ENCODE assay signal across 8 cellular contexts in the genomic region with DNA sequence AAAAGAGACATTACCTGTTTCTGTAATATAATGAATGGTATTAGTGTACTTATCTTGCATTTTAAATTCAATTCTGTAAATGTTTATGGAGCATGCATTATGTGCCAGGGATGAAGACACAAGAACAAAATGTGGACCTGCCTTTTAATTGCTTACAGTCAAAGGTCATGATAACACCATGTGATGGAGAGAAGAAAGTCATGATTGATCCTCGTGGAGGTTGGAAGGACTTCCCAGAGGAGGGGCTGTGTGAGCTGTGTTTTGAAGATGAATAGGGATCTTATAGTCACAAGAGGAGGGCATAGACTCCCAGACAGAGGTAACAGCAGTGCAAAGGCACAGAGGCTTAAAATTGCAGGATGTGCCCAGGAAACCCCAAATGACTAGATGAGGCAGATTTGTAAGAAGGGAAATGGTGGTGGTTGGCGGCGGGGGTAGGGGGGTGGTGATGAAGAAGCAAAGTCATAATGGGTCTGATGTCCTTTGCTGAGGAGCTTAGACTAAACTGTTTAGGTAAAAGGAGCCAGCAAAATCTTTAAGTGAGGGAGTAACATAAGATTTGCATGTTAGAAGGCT.
DNase-seq lines count a peak whose midpoint lies in the region; ATAC-seq and TF ChIP-seq lines count a peak whose summit lies in the region.

No MANE protein-coding gene starts in this region.

- no peak for TF ChIP-seq CTCF in Loucy (conservative IDR thresholded peaks at IDR 0.05; ENCODE audit: low read length)

- intact Hi-C loops in right cardiac atrium (cut with DNase I) = loop anchor here in 3 of 4 donors (5.0 to 10.0 kb wide), 4 partner anchors 52 to 222 kb away; a partner anchor contains a TSS

- peak overlapping the region; percentile 88 for H3K4me2 ChIP-seq in Loucy (ENCODE audit: low read depth, low read length, poor library complexity, severe bottlenecking)

- H4K20me1 ChIP-seq in Loucy (ENCODE audit: insufficient read depth, low read length, poor library complexity, severe bottlenecking) = peaks cover 12% of the 10 kb centered on the region

- H3K27me3 ChIP-seq in Loucy (ENCODE audit: insufficient read depth, low read length, poor library complexity, severe bottlenecking) = no peaks in the 10 kb centered on the region
- no peaks in the 10 kb centered on the region for H3K27me3 ChIP-seq in right cardiac atrium (ENCODE audit: control insufficient read depth, insufficient read depth)

- 70% methylated on average over 3 of the region's 3 CpGs for WGBS in right cardiac atrium

- H2AFZ ChIP-seq in Loucy (ENCODE audit: low read length) = no peak overlapping the region

- H3K4me3 ChIP-seq in Loucy (ENCODE audit: low read length, poor library complexity, severe bottlenecking) (peak overlapping the region; percentile 64), right cardiac atrium (ENCODE audit: low read length) (no peak overlapping the region)

- no peaks in the 10 kb centered on the region for H3K9me3 ChIP-seq in Loucy (ENCODE audit: insufficient read depth, low read depth, low read length)
- H3K9me3 ChIP-seq in right cardiac atrium (ENCODE audit: control insufficient read depth, low read length) = no peaks in the 10 kb centered on the region

- H3K9me2 ChIP-seq in Loucy (replicated peaks; ENCODE audit: low read depth, low read length) = no peaks in the 10 kb centered on the region

- H3K27ac ChIP-seq in right cardiac atrium (ENCODE audit: low read length) = peak overlapping the region; percentile 74

- DNase-seq in activated T-cell treated with anti-CD3 and anti-CD28 coated beads for 24 hours (ENCODE audit: low read depth) = peak; percentile 59
- DNase-seq in right cardiac atrium = no peak
- peak; percentile 49 for DNase-seq in stimulated activated CD8-positive, alpha-beta memory T cell treated with anti-CD3 and anti-CD28 coated beads, Interleukin-4, amount 100 ng/mL, for 24 hours (ENCODE audit: low read depth)
- DNase-seq in mucosa of gallbladder (ENCODE audit: low spot score) = no peak
- DNase-seq in DMS79 treated with DMSO at 0.1 percent for 48 hours (lab: John Stamatoyannopoulos, UW) = no peak
- no peak for DNase-seq in NCI-H1694 treated with DMSO at 0.1 percent for 48 hours (lab: John Stamatoyannopoulos, UW)
- DNase-seq in SK-N-DZ (ENCODE audit: low spot score) = no peak

- peaks cover 61% of the 10 kb centered on the region for H3K79me2 ChIP-seq in Loucy (ENCODE audit: insufficient read depth, low read length)

- peaks cover 85% of the 10 kb centered on the region for H3K4me1 ChIP-seq in Loucy (ENCODE audit: insufficient read depth, low read length, poor library complexity, severe bottlenecking)
- H3K4me1 ChIP-seq in right cardiac atrium (ENCODE audit: control insufficient read depth, insufficient read depth, low read length) = peaks cover 30% of the 10 kb centered on the region

- peaks cover 13% of the 10 kb centered on the region; the same call in 1 of the 2 replicates for H3K36me3 ChIP-seq in Loucy (ENCODE audit: insufficient read depth, low read length)

- ATAC-seq in right cardiac atrium = no peak

- peaks cover 24% of the 10 kb centered on the region for H3F3A ChIP-seq in Loucy (ENCODE audit: low read depth)

- H3K9ac ChIP-seq in Loucy (ENCODE audit: low read depth, low read length, poor library complexity, severe bottlenecking) = peak overlapping the region; percentile 58

Comparison
In these comparisons a context has a peak if more than half of its experiments do, and no peak if none do; other contexts are left out.
1. DNase-seq: peak in activated T-cell treated with anti-CD3 and anti-CD28 coated beads for 24 hours (single experiment) and stimulated activated CD8-positive, alpha-beta memory T cell treated with anti-CD3 and anti-CD28 coated beads, Interleukin-4, amount 100 ng/mL, for 24 hours (single experiment); none in right cardiac atrium (0 of 3), mucosa of gallbladder (single experiment), DMS79 treated with DMSO at 0.1 percent for 48 hours (single experiment), NCI-H1694 treated with DMSO at 0.1 percent for 48 hours (single experiment) and SK-N-DZ (single experiment).